Comparison of ENCODE assay signal across 9 cellular contexts in the genomic region with DNA sequence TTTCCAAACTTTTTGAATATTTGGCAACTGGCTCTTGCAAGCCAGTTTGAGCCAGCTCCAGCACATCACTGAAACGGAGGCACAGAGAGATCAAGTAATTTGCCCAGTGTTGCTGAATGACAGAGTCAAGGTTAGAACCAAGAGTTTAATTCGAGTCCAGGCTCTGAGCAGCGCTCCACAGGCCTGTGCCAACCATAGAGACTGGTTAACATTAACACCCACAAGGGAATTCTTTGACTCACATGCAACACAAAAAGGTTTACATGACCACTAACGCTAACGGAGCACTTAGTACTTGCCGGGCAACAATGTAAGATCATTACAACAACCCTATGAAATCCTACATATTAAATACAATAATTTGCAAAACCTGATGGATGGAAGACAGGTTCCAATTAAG. TPM values are rescaled to one million over a fixed set of nuclear protein-coding genes. Genes with fewer than 3 reads are reported as not detected.
DNase-seq lines count a peak whose midpoint lies in the region; ATAC-seq, FAIRE-seq and TF ChIP-seq lines count a peak whose summit lies in the region.
"Had no signal": no experiment of that assay in that cellular context is flagged by ENCODE, and none has a peak within 500 bp of the region (broad histone marks: within the 10 kb centered on the region; RNA-seq: fewer than 3 reads in every experiment).

No MANE protein-coding gene starts in this region.

- H3K4me3 ChIP-seq in foreskin fibroblast (ENCODE audit: low read depth in 1 of 2, low read length in 2 of 2) (peak overlapping the region; percentile 75 to 82), thoracic aorta (peak overlapping the region; percentile 90)

- DNase-seq in activated T-cell treated with anti-CD3 and anti-CD28 coated beads for 48 hours (ENCODE audit: low read depth), result peak; percentile 20
- no peak for DNase-seq in activated T-cell treated with anti-CD3 and anti-CD28 coated beads for 4 hours
- peak; percentile 56 for DNase-seq in activated CD8-positive, alpha-beta memory T cell treated with anti-CD3 and anti-CD28 coated beads, Interleukin-2, amount 50 U/mL, for 48 hours
- DNase-seq in foreskin fibroblast, result peak in 1 of 2 donors; percentile 72
- DNase-seq in thoracic aorta (ENCODE audit: low spot score), result no peak
- no peak for DNase-seq in frontal cortex (ENCODE audit: low spot score in 2 of 2)
- no peak for DNase-seq in NCI-H128 (lab: John Stamatoyannopoulos, UW; ENCODE audit: unreplicated experiment)

- no peaks in the 10 kb centered on the region for H3K36me3 ChIP-seq in thoracic aorta

- peaks cover 9 to 42% of the 10 kb centered on the region in 2 donors for H3K4me1 ChIP-seq in thoracic aorta (ENCODE audit: control insufficient read depth in 1 of 2, low read depth in 2 of 2)

- no peak overlapping the region for H3K27ac ChIP-seq in thoracic aorta
- H3K27ac ChIP-seq: C4-2B had no signal

- ATAC-seq in thoracic aorta (ENCODE audit: insufficient number of reproducible peaks, low FRiP score, low read depth) (no peak), GM19351 (IDR thresholded peaks at IDR 0.05; ENCODE audit: unreplicated experiment) (no peak)

- no peak for TF ChIP-seq CTCF in foreskin fibroblast (IDR thresholded peaks at IDR 0.05; ENCODE audit: low read depth, low read length)
- no peak for TF ChIP-seq CTCF in thoracic aorta (IDR thresholded peaks at IDR 0.05)

- H3K9me3 ChIP-seq in thoracic aorta, result no peaks in the 10 kb centered on the region

- FAIRE-seq in frontal cortex (lab: Jason Lieb, UNC), result no peak

- no peaks in the 10 kb centered on the region for H3K27me3 ChIP-seq in thoracic aorta (replicated peaks; ENCODE audit: insufficient read depth)

RNA-seq across cellular contexts. Expression of a gene that starts 1.5 kb away (rescaled TPM):
- total RNA-seq in thoracic aorta, result 10 to 100 TPM; 33.2 to 37.1 TPM
- 8.2 TPM for total RNA-seq in frontal cortex

RNA-seq across cellular contexts. Expression of a gene that starts 55.7 kb away (rescaled TPM):
- 10 to 100 TPM; 72.4 to 79.5 TPM for total RNA-seq in thoracic aorta
- 51.4 TPM for total RNA-seq in frontal cortex

Comparison
In these comparisons a context has a peak if more than half of its experiments do, and no peak if none do; other contexts are left out.
1. DNase-seq: peak in activated T-cell treated with anti-CD3 and anti-CD28 coated beads for 48 hours (single experiment) and activated CD8-positive, alpha-beta memory T cell treated with anti-CD3 and anti-CD28 coated beads, Interleukin-2, amount 50 U/mL, for 48 hours (single experiment); none in activated T-cell treated with anti-CD3 and anti-CD28 coated beads for 4 hours (single experiment), thoracic aorta (single experiment), frontal cortex (0 of 2) and NCI-H128 (single experiment).